Comparison of ENCODE assay signal across 1 cellular context in the genomic region with DNA sequence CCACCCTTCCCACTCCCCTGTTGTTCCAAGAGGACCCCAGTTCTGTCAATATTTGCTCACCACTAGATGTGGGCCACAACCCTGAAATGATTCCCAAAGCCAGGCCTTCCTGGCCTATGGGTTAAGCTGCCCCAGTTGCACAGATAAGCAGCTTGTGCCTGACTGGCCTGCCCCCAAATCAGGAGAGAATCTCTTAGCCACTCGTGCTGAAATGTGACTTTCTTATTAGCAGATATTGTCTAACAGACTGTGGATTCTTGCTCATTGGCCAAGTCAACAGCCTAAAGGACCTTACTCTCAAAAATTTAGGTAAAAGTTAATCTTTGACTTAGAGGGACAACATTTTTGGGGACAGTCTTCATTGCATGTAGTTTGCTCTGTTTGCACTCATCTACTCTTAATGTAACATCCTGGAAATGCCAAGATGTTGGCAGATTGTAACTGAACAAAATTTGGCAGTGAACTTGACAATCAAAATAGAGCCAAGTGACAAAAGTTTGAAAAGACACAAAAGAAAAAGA.
TF ChIP-seq lines count a peak whose summit lies in the region.

No MANE protein-coding gene starts in this region.

TF ChIP-seq in HepG2, 621 proteins besides CTCF, POLR2A, EP300 and RAD21 (continued from another document and continues in another):
- TF ChIP-seq, protein P1, sequence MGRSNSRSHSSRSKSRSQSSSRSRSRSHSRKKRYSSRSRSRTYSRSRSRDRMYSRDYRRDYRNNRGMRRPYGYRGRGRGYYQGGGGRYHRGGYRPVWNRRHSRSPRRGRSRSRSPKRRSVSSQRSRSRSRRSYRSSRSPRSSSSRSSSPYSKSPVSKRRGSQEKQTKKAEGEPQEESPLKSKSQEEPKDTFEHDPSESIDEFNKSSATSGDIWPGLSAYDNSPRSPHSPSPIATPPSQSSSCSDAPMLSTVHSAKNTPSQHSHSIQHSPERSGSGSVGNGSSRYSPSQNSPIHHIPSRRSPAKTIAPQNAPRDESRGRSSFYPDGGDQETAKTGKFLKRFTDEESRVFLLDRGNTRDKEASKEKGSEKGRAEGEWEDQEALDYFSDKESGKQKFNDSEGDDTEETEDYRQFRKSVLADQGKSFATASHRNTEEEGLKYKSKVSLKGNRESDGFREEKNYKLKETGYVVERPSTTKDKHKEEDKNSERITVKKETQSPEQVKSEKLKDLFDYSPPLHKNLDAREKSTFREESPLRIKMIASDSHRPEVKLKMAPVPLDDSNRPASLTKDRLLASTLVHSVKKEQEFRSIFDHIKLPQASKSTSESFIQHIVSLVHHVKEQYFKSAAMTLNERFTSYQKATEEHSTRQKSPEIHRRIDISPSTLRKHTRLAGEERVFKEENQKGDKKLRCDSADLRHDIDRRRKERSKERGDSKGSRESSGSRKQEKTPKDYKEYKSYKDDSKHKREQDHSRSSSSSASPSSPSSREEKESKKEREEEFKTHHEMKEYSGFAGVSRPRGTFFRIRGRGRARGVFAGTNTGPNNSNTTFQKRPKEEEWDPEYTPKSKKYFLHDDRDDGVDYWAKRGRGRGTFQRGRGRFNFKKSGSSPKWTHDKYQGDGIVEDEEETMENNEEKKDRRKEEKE (IDR thresholded peaks at IDR 0.05): no peak
- TF ChIP-seq ZNF619 (CRISPR knock-in tag; IDR thresholded peaks at IDR 0.05) (no peak), ZNF318 (CRISPR knock-in tag; IDR thresholded peaks at IDR 0.05) (no peak), ZNF354B (CRISPR knock-in tag; IDR thresholded peaks at IDR 0.05) (no peak), LCORL (IDR thresholded peaks at IDR 0.05) (peak; percentile 96), LCORL (CRISPR knock-in tag; IDR thresholded peaks at IDR 0.05) (peak; percentile 99), ZNF761 (CRISPR knock-in tag; conservative IDR thresholded peaks at IDR 0.05) (peak; percentile 62; the same call in 1 of the 2 replicates), ZNF451 (CRISPR knock-in tag; IDR thresholded peaks at IDR 0.05) (no peak), ZFP36L1 (CRISPR knock-in tag; IDR thresholded peaks at IDR 0.05) (0 out of 2 replicates have a peak, but pooled peaks have one; percentile 55), ZBTB7B (CRISPR knock-in tag; IDR thresholded peaks at IDR 0.05) (peak; percentile 90), PRDM10 (CRISPR knock-in tag; IDR thresholded peaks at IDR 0.05; ENCODE audit: low read depth) (0 out of 2 replicates have a peak, but pooled peaks have one; percentile 29), ATF7 (IDR thresholded peaks at IDR 0.05) (no peak), ATF7 (CRISPR knock-in tag; IDR thresholded peaks at IDR 0.05) (no peak), ZNF317 (CRISPR knock-in tag; IDR thresholded peaks at IDR 0.05) (no peak), JDP2 (CRISPR knock-in tag; IDR thresholded peaks at IDR 0.05; ENCODE audit: borderline replicate concordance) (no peak), ZFP82 (CRISPR knock-in tag; IDR thresholded peaks at IDR 0.05; ENCODE audit: borderline replicate concordance) (no peak), SETDB1 (CRISPR knock-in tag; IDR thresholded peaks at IDR 0.05; ENCODE audit: borderline replicate concordance) (no peak), RARG (CRISPR knock-in tag; IDR thresholded peaks at IDR 0.05; ENCODE audit: low read depth) (no peak), DDIT3 (CRISPR knock-in tag; IDR thresholded peaks at IDR 0.05) (no peak), ZFP37 (CRISPR knock-in tag; IDR thresholded peaks at IDR 0.05; ENCODE audit: borderline replicate concordance) (no peak), SIN3A (IDR thresholded peaks at IDR 0.05; ENCODE audit: borderline replicate concordance, low read depth, low read length) (no peak), U2AF1 (optimal IDR thresholded peaks at IDR 0.05; ENCODE audit: low read depth, low read length) (no peak), ZNF800 (CRISPR knock-in tag; IDR thresholded peaks at IDR 0.05) (no peak)
- TF ChIP-seq, protein P2, sequence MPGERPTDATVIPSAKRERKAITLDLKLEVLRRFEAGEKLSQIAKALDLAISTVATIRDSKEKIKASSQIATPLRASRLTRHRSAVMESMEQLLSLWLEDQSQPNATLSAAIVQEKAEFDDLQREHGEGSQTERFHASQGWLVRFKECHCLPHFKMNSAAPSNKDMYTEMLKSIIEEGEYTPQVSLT (CRISPR knock-in tag; IDR thresholded peaks at IDR 0.05; ENCODE audit: borderline replicate concordance, low read depth): no peak
- TF ChIP-seq, protein P3, sequence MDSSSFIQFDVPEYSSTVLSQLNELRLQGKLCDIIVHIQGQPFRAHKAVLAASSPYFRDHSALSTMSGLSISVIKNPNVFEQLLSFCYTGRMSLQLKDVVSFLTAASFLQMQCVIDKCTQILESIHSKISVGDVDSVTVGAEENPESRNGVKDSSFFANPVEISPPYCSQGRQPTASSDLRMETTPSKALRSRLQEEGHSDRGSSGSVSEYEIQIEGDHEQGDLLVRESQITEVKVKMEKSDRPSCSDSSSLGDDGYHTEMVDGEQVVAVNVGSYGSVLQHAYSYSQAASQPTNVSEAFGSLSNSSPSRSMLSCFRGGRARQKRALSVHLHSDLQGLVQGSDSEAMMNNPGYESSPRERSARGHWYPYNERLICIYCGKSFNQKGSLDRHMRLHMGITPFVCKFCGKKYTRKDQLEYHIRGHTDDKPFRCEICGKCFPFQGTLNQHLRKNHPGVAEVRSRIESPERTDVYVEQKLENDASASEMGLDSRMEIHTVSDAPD (CRISPR knock-in tag; IDR thresholded peaks at IDR 0.05): 0 out of 2 replicates have a peak, but pooled peaks have one; percentile 44
- TF ChIP-seq, protein P4, sequence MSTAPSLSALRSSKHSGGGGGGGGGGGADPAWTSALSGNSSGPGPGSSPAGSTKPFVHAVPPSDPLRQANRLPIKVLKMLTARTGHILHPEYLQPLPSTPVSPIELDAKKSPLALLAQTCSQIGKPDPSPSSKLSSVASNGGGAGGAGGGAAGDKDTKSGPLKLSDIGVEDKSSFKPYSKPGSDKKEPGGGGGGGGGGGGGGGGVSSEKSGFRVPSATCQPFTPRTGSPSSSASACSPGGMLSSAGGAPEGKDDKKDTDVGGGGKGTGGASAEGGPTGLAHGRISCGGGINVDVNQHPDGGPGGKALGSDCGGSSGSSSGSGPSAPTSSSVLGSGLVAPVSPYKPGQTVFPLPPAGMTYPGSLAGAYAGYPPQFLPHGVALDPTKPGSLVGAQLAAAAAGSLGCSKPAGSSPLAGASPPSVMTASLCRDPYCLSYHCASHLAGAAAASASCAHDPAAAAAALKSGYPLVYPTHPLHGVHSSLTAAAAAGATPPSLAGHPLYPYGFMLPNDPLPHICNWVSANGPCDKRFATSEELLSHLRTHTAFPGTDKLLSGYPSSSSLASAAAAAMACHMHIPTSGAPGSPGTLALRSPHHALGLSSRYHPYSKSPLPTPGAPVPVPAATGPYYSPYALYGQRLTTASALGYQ (CRISPR knock-in tag; IDR thresholded peaks at IDR 0.05): peak; percentile 54; the same call in 1 of the 2 replicates
- TF ChIP-seq, protein P5, sequence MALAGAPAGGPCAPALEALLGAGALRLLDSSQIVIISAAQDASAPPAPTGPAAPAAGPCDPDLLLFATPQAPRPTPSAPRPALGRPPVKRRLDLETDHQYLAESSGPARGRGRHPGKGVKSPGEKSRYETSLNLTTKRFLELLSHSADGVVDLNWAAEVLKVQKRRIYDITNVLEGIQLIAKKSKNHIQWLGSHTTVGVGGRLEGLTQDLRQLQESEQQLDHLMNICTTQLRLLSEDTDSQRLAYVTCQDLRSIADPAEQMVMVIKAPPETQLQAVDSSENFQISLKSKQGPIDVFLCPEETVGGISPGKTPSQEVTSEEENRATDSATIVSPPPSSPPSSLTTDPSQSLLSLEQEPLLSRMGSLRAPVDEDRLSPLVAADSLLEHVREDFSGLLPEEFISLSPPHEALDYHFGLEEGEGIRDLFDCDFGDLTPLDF (CRISPR knock-in tag; IDR thresholded peaks at IDR 0.05): no peak
